In the genomic region with DNA sequence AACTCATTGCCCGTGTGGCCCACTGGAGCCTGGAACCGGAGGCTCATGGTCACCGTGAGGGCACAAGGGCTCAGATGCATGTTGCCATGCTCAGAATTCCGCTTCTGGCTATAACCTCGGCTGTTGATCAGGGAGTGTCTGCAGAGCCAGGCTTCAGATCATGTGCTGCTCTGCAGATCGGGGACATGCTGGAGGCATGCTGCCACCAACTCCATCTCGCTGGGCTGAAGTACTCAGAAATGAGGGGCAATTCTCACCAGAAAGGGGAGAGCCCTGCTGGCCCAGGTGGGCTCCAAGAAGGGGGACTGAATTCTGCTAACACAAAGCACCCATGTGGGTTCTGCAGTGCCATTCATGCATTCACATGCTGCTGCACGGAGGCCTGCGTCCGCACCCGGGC, we compare ENCODE assay signal across 21 cellular contexts.
DNase-seq lines count a peak whose midpoint lies in the region; ATAC-seq, FAIRE-seq and TF ChIP-seq lines count a peak whose summit lies in the region.
"Had no signal": no experiment of that assay in that cellular context is flagged by ENCODE, and none has a peak within 500 bp of the region (broad histone marks: within the 10 kb centered on the region; RNA-seq: fewer than 3 reads in every experiment).

No MANE protein-coding gene starts in this region.

- no peak overlapping the region for H3K27ac ChIP-seq in astrocyte (ENCODE audit: low read depth, low read length)
- H3K27ac ChIP-seq in dorsolateral prefrontal cortex, result peak overlapping the region; percentile 12 to 97 (median 87)
- peak overlapping the region; percentile 25 to 79 (median 47) for H3K27ac ChIP-seq in tibial nerve
- H3K27ac ChIP-seq: KMS-11, RWPE1 had no signal

- peak overlapping the region; percentile 71 for H3K4me2 ChIP-seq in astrocyte (ENCODE audit: low read length)
- H3K4me2 ChIP-seq: KMS-11 had no signal

- H3K9ac ChIP-seq in astrocyte (ENCODE audit: low read length), result peak overlapping the region; percentile 48
- H3K9ac ChIP-seq: KMS-11 had no signal

- H3K36me3 Mint-ChIP-seq in astrocyte (ENCODE audit: low read depth, unreplicated experiment), result peaks cover 1% of the 10 kb centered on the region
- H3K36me3 Mint-ChIP-seq: CD14-positive monocyte; CD8-positive, alpha-beta memory T cell had no signal

- intact Hi-C loops in dorsolateral prefrontal cortex (cut with DNase I), result loop anchor here in 1 of 2 donors (10.0 kb wide), 2 partner anchors 79 to 91 kb away; no protein-coding TSS in a partner anchor

- H3K36me3 ChIP-seq in astrocyte (ENCODE audit: insufficient read depth, low read length) (no peaks in the 10 kb centered on the region), tibial nerve (no peaks in the 10 kb centered on the region)

- no peak overlapping the region for H2AFZ ChIP-seq in astrocyte (ENCODE audit: low read depth, low read length)

- H3K9me3 ChIP-seq in astrocyte (ENCODE audit: insufficient read depth, low read depth, low read length), result no peaks in the 10 kb centered on the region
- H3K9me3 ChIP-seq in tibial nerve, result peaks cover 0 to 3% (median 0%) of the 10 kb centered on the region in 4 donors

- FAIRE-seq in astrocyte (lab: Jason Lieb, UNC), result no peak
- FAIRE-seq: GM12891, GM19239 had no signal

- H3K4me1 ChIP-seq in astrocyte (ENCODE audit: insufficient read depth, low read length) (peaks cover 40% of the 10 kb centered on the region), tibial nerve (peaks cover 0 to 33% (median 3%) of the 10 kb centered on the region in 4 donors)

- H3K4me3 Mint-ChIP-seq in astrocyte (ENCODE audit: unreplicated experiment), result no peak overlapping the region
- no peak overlapping the region for H3K4me3 Mint-ChIP-seq in stimulated activated naive CD8-positive, alpha-beta T cell treated with anti-CD3 and anti-CD28 coated beads, Interleukin-15, amount 100 ng/mL, for 72 hours
- H3K4me3 Mint-ChIP-seq: CD14-positive monocyte; CD8-positive, alpha-beta memory T cell; IgD-negative memory B cell had no signal

- no peaks in the 10 kb centered on the region for H4K20me1 ChIP-seq in astrocyte (ENCODE audit: insufficient read depth, low read length)

- DNase-seq in astrocyte (ENCODE audit: low read depth) (no peak), dorsolateral prefrontal cortex (no peak), mesenteric fat pad (ENCODE audit: low spot score) (peak; percentile 35), tibial nerve (ENCODE audit: low spot score in 2 of 2) (no peak), HuH-7 (ENCODE audit: low spot score) (no peak)
- DNase-seq in stimulated activated naive CD8-positive, alpha-beta T cell treated with anti-CD3 and anti-CD28 coated beads, Interleukin-15, amount 100 ng/mL, for 72 hours, result no peak
- DNase-seq: CD8-positive, alpha-beta memory T cell; DMS79 treated with DMSO at 0.1 percent for 48 hours; GF-D8; H7; MM.1S; NCI-H2029 treated with DMSO at 0.1 percent for 48 hours; NCI-H526 treated with DMSO at 0.1 percent for 48 hours; SHP77 had no signal

- TF ChIP-seq POLR2A in tibial nerve (IDR thresholded peaks at IDR 0.05), result no peak

- ATAC-seq in HG02642 (IDR thresholded peaks at IDR 0.05; ENCODE audit: poor library complexity, unreplicated experiment), result no peak
- no peak for ATAC-seq in stimulated activated naive CD8-positive, alpha-beta T cell treated with anti-CD3 and anti-CD28 coated beads, Interleukin-15, amount 100 ng/mL, for 72 hours

- H3K27me3 ChIP-seq in astrocyte (ENCODE audit: insufficient read depth, low read length), result peaks cover 2% of the 10 kb centered on the region
- H3K27me3 ChIP-seq in dorsolateral prefrontal cortex, result no peaks in the 10 kb centered on the region
- no peaks in the 10 kb centered on the region for H3K27me3 ChIP-seq in tibial nerve

- H3K27ac Mint-ChIP-seq in astrocyte (ENCODE audit: unreplicated experiment), result no peak overlapping the region
- no peak overlapping the region for H3K27ac Mint-ChIP-seq in stimulated activated naive CD8-positive, alpha-beta T cell treated with anti-CD3 and anti-CD28 coated beads, Interleukin-15, amount 100 ng/mL, for 72 hours
- H3K27ac Mint-ChIP-seq: CD14-positive monocyte; CD8-positive, alpha-beta memory T cell; IgD-negative memory B cell had no signal

- H3K4me3 ChIP-seq in astrocyte (ENCODE audit: insufficient read depth, low read depth, low read length) (no peak overlapping the region), dorsolateral prefrontal cortex (no peak overlapping the region), tibial nerve (no peak overlapping the region)

- H3K27me3 Mint-ChIP-seq in astrocyte (ENCODE audit: low read depth, unreplicated experiment), result peaks cover 14% of the 10 kb centered on the region
- H3K27me3 Mint-ChIP-seq in stimulated activated naive CD8-positive, alpha-beta T cell treated with anti-CD3 and anti-CD28 coated beads, Interleukin-15, amount 100 ng/mL, for 72 hours, result peaks cover 13% of the 10 kb centered on the region
- H3K27me3 Mint-ChIP-seq: IgD-negative memory B cell had no signal

- TF ChIP-seq EP300 in tibial nerve (IDR thresholded peaks at IDR 0.05), result no peak

- H3K4me1 Mint-ChIP-seq in astrocyte (ENCODE audit: low read depth, unreplicated experiment), result peaks cover 29% of the 10 kb centered on the region
- no peaks in the 10 kb centered on the region for H3K4me1 Mint-ChIP-seq in stimulated activated naive CD8-positive, alpha-beta T cell treated with anti-CD3 and anti-CD28 coated beads, Interleukin-15, amount 100 ng/mL, for 72 hours
- H3K4me1 Mint-ChIP-seq: CD14-positive monocyte; CD8-positive, alpha-beta memory T cell; IgD-negative memory B cell had no signal

- peaks cover 4% of the 10 kb centered on the region for H3K9me3 Mint-ChIP-seq in astrocyte (ENCODE audit: unreplicated experiment)
- peaks cover 0 to 7% of the 10 kb centered on the region in 2 donors for H3K9me3 Mint-ChIP-seq in stimulated activated naive CD8-positive, alpha-beta T cell treated with anti-CD3 and anti-CD28 coated beads, Interleukin-15, amount 100 ng/mL, for 72 hours

- 58 to 74% methylated on average over 4 to 10 of the region's 11 CpGs for WGBS in tibial nerve, 2 donors

- TF ChIP-seq CTCF in astrocyte (IDR thresholded peaks at IDR 0.05; ENCODE audit: insufficient read depth, low read depth, low read length), result no peak
- no peak for TF ChIP-seq CTCF in dorsolateral prefrontal cortex (IDR thresholded peaks at IDR 0.05 in 54 of 56, conservative IDR thresholded peaks at IDR 0.05 in 2 of 56; ENCODE audit: low read depth in 1 of 56, partially characterized antibody in 56 of 56)
- TF ChIP-seq CTCF in tibial nerve (IDR thresholded peaks at IDR 0.05), result no peak

- no peaks in the 10 kb centered on the region for H3K79me2 ChIP-seq in astrocyte (ENCODE audit: insufficient read depth, low read length)
